ENCODE assay signal across 18 cellular contexts in the genomic region with DNA sequence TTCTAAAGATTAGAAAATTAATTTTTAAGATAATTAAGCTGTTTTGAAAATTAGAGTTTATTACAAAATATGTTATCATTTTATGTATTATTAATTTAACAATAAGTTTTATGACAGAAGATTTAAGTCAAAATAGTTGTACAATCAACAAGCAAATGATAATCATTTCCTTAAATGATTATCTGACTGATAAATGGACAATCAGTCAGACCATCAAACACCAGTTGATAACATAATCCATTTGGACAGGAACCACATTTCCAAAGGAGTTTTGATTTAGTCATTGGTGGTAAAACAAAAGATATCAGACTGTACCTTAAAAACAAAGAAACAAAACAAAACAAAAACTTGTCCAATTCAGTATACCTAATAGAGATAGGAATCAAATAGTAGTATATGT. TPM values are rescaled to one million over a fixed set of nuclear protein-coding genes. Genes with fewer than 3 reads are reported as not detected.
DNase-seq lines count a peak whose midpoint lies in the region; ATAC-seq, FAIRE-seq and TF ChIP-seq lines count a peak whose summit lies in the region.
"Had no signal": no experiment of that assay in that cellular context is flagged by ENCODE, and none has a peak within 500 bp of the region (broad histone marks: within the 10 kb centered on the region; RNA-seq: fewer than 3 reads in every experiment).

No MANE protein-coding gene starts in this region.

- DNase-seq in breast epithelium (ENCODE audit: low spot score in 2 of 2) (no peak), HepG2 (ENCODE audit: low spot score) (no peak), smooth muscle cell (lab: John Stamatoyannopoulos, UW; ENCODE audit: unreplicated experiment) (no peak), ovary (no peak), GM10248 (ENCODE audit: extremely low spot score) (no peak), WERI-Rb-1 (no peak), NCI-H1048 (lab: John Stamatoyannopoulos, UW) (no peak)
- DNase-seq: activated CD8-positive, alpha-beta memory T cell treated with anti-CD3 and anti-CD28 coated beads for 24 hours; activated naive CD4-positive, alpha-beta T cell treated with anti-CD3 and anti-CD28 coated beads, Interleukin-2, amount 50 U/mL, for 16 hours; CD4-positive, alpha-beta T cell; cerebellar nuclear complex; H9; left colon; NCI-H446; pancreas; stimulated activated CD4-positive, alpha-beta T cell treated with anti-CD3 and anti-CD28 coated beads, Interleukin-4, amount 100 ng/mL, for 4 hours; stimulated activated naive CD8-positive, alpha-beta T cell treated with anti-CD3 and anti-CD28 coated beads, Interleukin-15, amount 100 ng/mL, for 72 hours had no signal

- intact Hi-C loops in breast epithelium (cut with DNase I; ENCODE audit: low total_unique reads) (no loop called here), HepG2 (cut with micrococcal nuclease; ENCODE audit: unreplicated experiment) (no loop called here), ovary (cut with DNase I) (no loop called here)

- TF ChIP-seq POLR2A in breast epithelium (IDR thresholded peaks at IDR 0.05) (no peak), HepG2 (IDR thresholded peaks at IDR 0.05; ENCODE audit: insufficient read depth in 1 of 2, low read depth in 2 of 2, low read length in 2 of 2) (no peak), ovary (IDR thresholded peaks at IDR 0.05) (no peak)

- H4K20me1 ChIP-seq in HepG2 (ENCODE audit: insufficient read depth, low read length) (no peaks in the 10 kb centered on the region), smooth muscle cell (ENCODE audit: low read depth) (no peaks in the 10 kb centered on the region)

- no peak overlapping the region for H2AFZ ChIP-seq in HepG2 (ENCODE audit: low read length)
- H2AFZ ChIP-seq in smooth muscle cell (ENCODE audit: low read depth), result no peak overlapping the region

- no peaks in the 10 kb centered on the region for H3K36me3 ChIP-seq in HEK293 (ENCODE audit: control insufficient read depth in 2 of 2, insufficient read depth in 1 of 2, low read length in 2 of 2)
- no peaks in the 10 kb centered on the region for H3K36me3 ChIP-seq in breast epithelium
- peaks cover under 1 to 15% of the 10 kb centered on the region in 2 experiments for H3K36me3 ChIP-seq in HepG2 (replicated peaks in 1 of 2; ENCODE audit: control insufficient read depth in 1 of 2, insufficient read depth in 2 of 2, low read length in 2 of 2)
- H3K36me3 ChIP-seq in smooth muscle cell (ENCODE audit: low read depth), result no peaks in the 10 kb centered on the region
- H3K36me3 ChIP-seq in ovary, result no peaks in the 10 kb centered on the region
- H3K36me3 ChIP-seq in WERI-Rb-1, result no peaks in the 10 kb centered on the region
- H3K36me3 ChIP-seq: pancreas had no signal

- H3F3A ChIP-seq in smooth muscle cell (ENCODE audit: low read depth), result no peaks in the 10 kb centered on the region

- ATAC-seq in HepG2, result no peak

- peaks cover 75% of the 10 kb centered on the region for H3K79me2 ChIP-seq in HepG2 (ENCODE audit: insufficient read depth, low read length)
- peaks cover 45% of the 10 kb centered on the region for H3K79me2 ChIP-seq in smooth muscle cell (ENCODE audit: low read depth)

- TF ChIP-seq RAD21 in HepG2 (CRISPR knock-in tag; IDR thresholded peaks at IDR 0.05), result no peak

- peak overlapping the region; percentile 85 for H3K4me2 ChIP-seq in HepG2 (ENCODE audit: low read depth, low read length)
- H3K4me2 ChIP-seq in smooth muscle cell, result peak overlapping the region; percentile 90

- BruUV-seq in HepG2 (replicated peaks; lab: Mats Ljungman, UMichigan), result no TSS peak

- H3K4me1 ChIP-seq in HEK293 (ENCODE audit: control insufficient read depth, insufficient read depth, low read length) (peaks cover 5% of the 10 kb centered on the region), breast epithelium (no peaks in the 10 kb centered on the region), HepG2 (ENCODE audit: insufficient read depth, low read length) (peaks cover 60% of the 10 kb centered on the region), smooth muscle cell (ENCODE audit: low read depth) (peaks cover 33% of the 10 kb centered on the region), ovary (ENCODE audit: insufficient read depth) (no peaks in the 10 kb centered on the region)

- TF ChIP-seq CTCF in HEK293 (tag by site-specific recombination; IDR thresholded peaks at IDR 0.05) (no peak), breast epithelium (IDR thresholded peaks at IDR 0.05) (no peak), HepG2 (CRISPR knock-in tag; IDR thresholded peaks at IDR 0.05) (no peak), smooth muscle cell (IDR thresholded peaks at IDR 0.05; ENCODE audit: borderline replicate concordance, insufficient read depth, poor library complexity, severe bottlenecking) (no peak), ovary (IDR thresholded peaks at IDR 0.05) (no peak), GM10248 (IDR thresholded peaks at IDR 0.05; ENCODE audit: control extremely low read depth, extremely low read depth, low read depth, missing control alignments) (no peak), WERI-Rb-1 (IDR thresholded peaks at IDR 0.05; ENCODE audit: low read depth, low read length) (no peak)

- H3K9ac ChIP-seq in HepG2 (ENCODE audit: insufficient read depth, low read depth, low read length) (peak overlapping the region; percentile 80), smooth muscle cell (ENCODE audit: low read depth) (peak overlapping the region; percentile 92)

- H3K27ac ChIP-seq in HEK293 (ENCODE audit: extremely low read depth, low read depth, low read length), result no peak overlapping the region
- no peak overlapping the region for H3K27ac ChIP-seq in breast epithelium
- peak overlapping the region; percentile 74 for H3K27ac ChIP-seq in HepG2 (ENCODE audit: extremely low read length, insufficient read depth, low read length)
- H3K27ac ChIP-seq in smooth muscle cell (ENCODE audit: low read depth), result peak overlapping the region; percentile 91
- H3K27ac ChIP-seq in ovary, result no peak overlapping the region
- no peak overlapping the region for H3K27ac ChIP-seq in WERI-Rb-1

- POLR2A ChIA-PET in HEK293 (lab: Yijun Ruan, JAX), result no interaction called here
- POLR2A ChIA-PET in HepG2 (lab: Yijun Ruan, JAX), result no interaction called here
- POLR2A ChIA-PET in GM10248 (lab: Yijun Ruan, JAX), result no interaction called here

- H3K4me3 ChIP-seq in HEK293 (ENCODE audit: low read depth, low read length) (no peak overlapping the region), breast epithelium (peak overlapping the region; percentile 43 to 64 (median 55)), HepG2 (replicated peaks in 1 of 3; ENCODE audit: insufficient read depth in 1 of 3, low read depth in 2 of 3, low read length in 3 of 3) (peak overlapping the region; percentile 55 to 71 (median 63)), smooth muscle cell (peak overlapping the region; percentile 64), ovary (no peak overlapping the region), WERI-Rb-1 (ENCODE audit: low read depth, low read length) (no peak overlapping the region)

- no peaks in the 10 kb centered on the region for H3K9me3 ChIP-seq in HEK293 (ENCODE audit: control insufficient read depth, insufficient read depth, low read depth, low read length)
- no peaks in the 10 kb centered on the region for H3K9me3 ChIP-seq in breast epithelium
- H3K9me3 ChIP-seq in HepG2 (ENCODE audit: low read length), result no peaks in the 10 kb centered on the region
- H3K9me3 ChIP-seq in smooth muscle cell (replicated peaks; ENCODE audit: low read depth), result no peaks in the 10 kb centered on the region
- no peaks in the 10 kb centered on the region for H3K9me3 ChIP-seq in ovary
- H3K9me3 ChIP-seq in WERI-Rb-1 (ENCODE audit: severe bottlenecking), result no peaks in the 10 kb centered on the region
- H3K9me3 ChIP-seq: pancreas had no signal

- CTCF ChIA-PET in HEK293 (lab: Yijun Ruan, JAX) (interaction anchor here (2.5 kb wide), 1 partner anchor 52 kb away, joined by 6 read pairs; no protein-coding TSS in a partner anchor), HepG2 (lab: Yijun Ruan, JAX; ENCODE audit: low intra/inter-chr PET ratio, low total read pairs) (no interaction called here), GM10248 (lab: Yijun Ruan, JAX) (no interaction called here)

- no peak for TF ChIP-seq EP300 in HepG2 (IDR thresholded peaks at IDR 0.05; ENCODE audit: low read depth in 2 of 2, low read length in 2 of 2)
- no peak for TF ChIP-seq EP300 in HepG2 (CRISPR knock-in tag; IDR thresholded peaks at IDR 0.05; ENCODE audit: borderline replicate concordance)
- TF ChIP-seq EP300 in ovary (IDR thresholded peaks at IDR 0.05), result no peak

- H3K27me3 ChIP-seq in breast epithelium (no peaks in the 10 kb centered on the region), HepG2 (ENCODE audit: control insufficient read depth in 1 of 2, insufficient read depth in 2 of 2, low read length in 2 of 2) (no peaks in the 10 kb centered on the region), smooth muscle cell (ENCODE audit: low read depth) (no peaks in the 10 kb centered on the region), ovary (no peaks in the 10 kb centered on the region), WERI-Rb-1 (ENCODE audit: insufficient read depth, low read depth, severe bottlenecking) (no peaks in the 10 kb centered on the region)
- H3K27me3 ChIP-seq: pancreas had no signal

- no peak for FAIRE-seq in HepG2 (lab: Jason Lieb, UNC)

- in situ Hi-C loops in HepG2 (cut with HindIII; ENCODE audit: extremely low pct_ligation_motif_present, low pct_unique_long_range_greater_than_20kb), result no loop called here

RNA-seq across cellular contexts. Expression of gene TFPI, which starts 1.9 kb away (rescaled TPM):
- total RNA-seq in breast epithelium, result 100 to 1,000 TPM in 1 of 3 donors, 10 to 100 TPM in 2; 52.4 to 105 (median 90.1) TPM
- total RNA-seq in HepG2 (2016; rRNA removed; fragmentation: Illumina TruSeq; extraction: Trizol), result 161 and 301 TPM in 2 replicates
- total RNA-seq in HepG2 (2016; cell fraction: cytosol; rRNA removed; fragmentation: Illumina TruSeq; extraction: Trizol; ENCODE audit: low read depth), result 38.3 and 39.3 TPM in 2 replicates
- total RNA-seq in HepG2 (2016; cell fraction: insoluble cytoplasmic fraction; rRNA removed; fragmentation: Illumina TruSeq; extraction: Trizol), result 172 and 272 TPM in 2 replicates
- total RNA-seq in HepG2 (2016; cell fraction: membrane; rRNA removed; fragmentation: Illumina TruSeq; extraction: Trizol), result 52.0 and 70.0 TPM in 2 replicates
- 317 and 356 TPM in 2 replicates for total RNA-seq in HepG2 (2016; cell fraction: nucleus; rRNA removed; fragmentation: Illumina TruSeq; extraction: Trizol)
- 404 and 436 TPM in 2 replicates for polyA plus RNA-seq in HepG2 (2011; rRNA removed)
- polyA plus RNA-seq in HepG2 (2011; cell fraction: cytosol; rRNA removed), result 141 and 281 TPM in 2 replicates
- 59.5 and 99.9 TPM in 2 replicates for polyA plus RNA-seq in HepG2 (2011; cell fraction: nucleus; rRNA removed)
- 778 and 1,175 TPM in 2 replicates for polyA plus RNA-seq in HepG2 (2012)
- 23.5 and 25.5 TPM in 2 replicates for polyA plus RNA-seq in HepG2 (2016; cell fraction: cytosol; fragmentation: Illumina TruSeq; extraction: Trizol; ENCODE audit: low read depth)
- polyA plus RNA-seq in HepG2 (2016; cell fraction: insoluble cytoplasmic fraction; fragmentation: Illumina TruSeq; extraction: Trizol; ENCODE audit: low read depth), result 122 TPM in 2 replicates
- 32.9 and 33.4 TPM in 2 replicates for polyA plus RNA-seq in HepG2 (2016; cell fraction: membrane; fragmentation: Illumina TruSeq; extraction: Trizol; ENCODE audit: low read depth)
- polyA plus RNA-seq in HepG2 (2016; cell fraction: nucleus; fragmentation: Illumina TruSeq; extraction: Trizol; ENCODE audit: insufficient read depth, low read depth), result 310 and 322 TPM in 2 replicates
- 28.8 and 207 TPM in 2 replicates for polyA minus RNA-seq in HepG2 (2011; rRNA and poly(A)+ RNA removed; ENCODE audit: low replicate concordance)
- 198 and 296 TPM in 2 replicates for polyA minus RNA-seq in HepG2 (2011; cell fraction: cytosol; rRNA and poly(A)+ RNA removed)
- 460 and 590 TPM in 2 replicates for polyA minus RNA-seq in HepG2 (2011; cell fraction: nucleus; rRNA and poly(A)+ RNA removed)
- total RNA-seq in smooth muscle cell, result 194 and 243 TPM in 2 replicates
- 159 and 169 TPM in 2 replicates for polyA plus RNA-seq in smooth muscle cell
- total RNA-seq in ovary, result 10 to 100 TPM; 23.3 to 65.0 (median 48.8) TPM
- polyA plus RNA-seq in ovary, result 10 to 100 TPM; 31.5 to 98.0 TPM

Comparison
In these comparisons a context has a peak if more than half of its experiments do, and no peak if none do; other contexts are left out.
1. H3K27ac ChIP-seq: peak in HepG2 (single experiment) and smooth muscle cell (single experiment); none in HEK293 (single experiment), breast epithelium (0 of 2), ovary (0 of 2) and WERI-Rb-1 (single experiment).
2. H3K4me3 ChIP-seq: peak in breast epithelium (3 of 3), HepG2 (3 of 3) and smooth muscle cell (single experiment); none in HEK293 (single experiment), ovary (single experiment) and WERI-Rb-1 (single experiment).